ENCODE assay signal across 11 cellular contexts in genomic region chr16:87653234-87653633, GRCh38. TPM values are rescaled to one million over a fixed set of nuclear protein-coding genes. Genes with fewer than 3 reads are reported as not detected.
DNase-seq lines count a peak whose midpoint lies in the region; ATAC-seq and TF ChIP-seq lines count a peak whose summit lies in the region.
"Had no signal": no experiment of that assay in that cellular context is flagged by ENCODE, and none has a peak within 500 bp of the region (broad histone marks: within the 10 kb centered on the region; RNA-seq: fewer than 3 reads in every experiment).

No MANE protein-coding gene starts in this region.

- intact Hi-C loops in activated CD4-positive, alpha-beta T cell treated with anti-CD3 and anti-CD28 coated beads for 36 hours (cut with DNase I, micrococcal nuclease): no loop called here

- no peaks in the 10 kb centered on the region for H3K9me3 Mint-ChIP-seq in activated CD4-positive, alpha-beta T cell treated with anti-CD3 and anti-CD28 coated beads for 36 hours (ENCODE audit: low read depth)
- H3K9me3 Mint-ChIP-seq in chondrocyte (ENCODE audit: low read depth) (peaks cover 7% of the 10 kb centered on the region), osteocyte (ENCODE audit: unreplicated experiment) (no peaks in the 10 kb centered on the region)

- POLR2A ChIA-PET in activated CD4-positive, alpha-beta T cell treated with anti-CD3 and anti-CD28 coated beads for 36 hours (lab: Charles Lee): no interaction called here

- no peak for TF ChIP-seq POLR2A in Peyer's patch (IDR thresholded peaks at IDR 0.05)

- no peaks in the 10 kb centered on the region for H3K4me1 Mint-ChIP-seq in activated CD4-positive, alpha-beta T cell treated with anti-CD3 and anti-CD28 coated beads for 36 hours
- H3K4me1 Mint-ChIP-seq in chondrocyte (ENCODE audit: low read depth) (no peaks in the 10 kb centered on the region), osteocyte (ENCODE audit: unreplicated experiment) (no peaks in the 10 kb centered on the region)

- H3K36me3 ChIP-seq in Peyer's patch: no peaks in the 10 kb centered on the region
- H3K36me3 ChIP-seq: esophagus squamous epithelium had no signal

- H3K36me3 Mint-ChIP-seq in activated CD4-positive, alpha-beta T cell treated with anti-CD3 and anti-CD28 coated beads for 36 hours (ENCODE audit: low read depth): no peaks in the 10 kb centered on the region
- H3K36me3 Mint-ChIP-seq in chondrocyte (ENCODE audit: low read depth) (no peaks in the 10 kb centered on the region), osteocyte (ENCODE audit: unreplicated experiment) (no peaks in the 10 kb centered on the region)

- no peaks in the 10 kb centered on the region for H3K27me3 ChIP-seq in Peyer's patch

- CTCF ChIA-PET in activated CD4-positive, alpha-beta T cell treated with anti-CD3 and anti-CD28 coated beads for 36 hours (lab: Charles Lee): interaction anchor here (1.0 kb wide), 1 partner anchor 12 kb away, joined by 3 read pairs; no protein-coding TSS in a partner anchor

- peaks cover 0 to 4% (median 2%) of the 10 kb centered on the region in 4 donors for H3K9me3 ChIP-seq in Peyer's patch

- no peaks in the 10 kb centered on the region for H3K27me3 Mint-ChIP-seq in activated CD4-positive, alpha-beta T cell treated with anti-CD3 and anti-CD28 coated beads for 36 hours
- H3K27me3 Mint-ChIP-seq in chondrocyte (ENCODE audit: low read depth): peaks cover 52% of the 10 kb centered on the region
- peaks cover 31% of the 10 kb centered on the region for H3K27me3 Mint-ChIP-seq in osteocyte (ENCODE audit: unreplicated experiment)

- H3K27ac ChIP-seq in Peyer's patch: no peak overlapping the region
- H3K27ac ChIP-seq: esophagus squamous epithelium, parathyroid adenoma, SK-N-MC had no signal

- peak; percentile 50; the same call in 1 of the 2 replicates for TF ChIP-seq CTCF in LNCAP (IDR thresholded peaks at IDR 0.05)
- TF ChIP-seq CTCF in chondrocyte (IDR thresholded peaks at IDR 0.05): peak; percentile 72
- TF ChIP-seq CTCF in osteocyte (IDR thresholded peaks at IDR 0.05): peak; percentile 50
- peak in 3 of 6 experiments; percentile 4 to 24 (median 13) for TF ChIP-seq CTCF in Peyer's patch (IDR thresholded peaks at IDR 0.05)

- H3K4me3 ChIP-seq in Peyer's patch: no peak overlapping the region
- H3K4me3 ChIP-seq: esophagus squamous epithelium, SK-N-MC had no signal

- H3K4me1 ChIP-seq in Peyer's patch: no peaks in the 10 kb centered on the region
- H3K4me1 ChIP-seq: esophagus squamous epithelium, parathyroid adenoma had no signal

- no peak overlapping the region for H3K4me3 Mint-ChIP-seq in activated CD4-positive, alpha-beta T cell treated with anti-CD3 and anti-CD28 coated beads for 36 hours
- H3K4me3 Mint-ChIP-seq in chondrocyte (ENCODE audit: unreplicated experiment): no peak overlapping the region
- no peak overlapping the region for H3K4me3 Mint-ChIP-seq in osteocyte (ENCODE audit: unreplicated experiment)

- DNase-seq in activated CD4-positive, alpha-beta T cell treated with anti-CD3 and anti-CD28 coated beads for 36 hours: peak; percentile 21
- DNase-seq in activated CD4-positive, alpha-beta T cell treated with anti-CD3 and anti-CD28 coated beads, Interleukin-2, amount 50 U/mL, for 48 hours: no peak
- no peak for DNase-seq in chondrocyte (ENCODE audit: low spot score)
- DNase-seq in osteocyte (ENCODE audit: extremely low spot score, unreplicated experiment): no peak
- no peak for DNase-seq in NCI-H345 treated with DMSO at 0.1 percent for 48 hours (lab: John Stamatoyannopoulos, UW; ENCODE audit: unreplicated experiment)
- DNase-seq in Peyer's patch: no peak
- DNase-seq: esophagus squamous epithelium had no signal

- ATAC-seq in activated CD4-positive, alpha-beta T cell treated with anti-CD3 and anti-CD28 coated beads for 36 hours: no peak
- ATAC-seq in HG03045 (IDR thresholded peaks at IDR 0.05; ENCODE audit: unreplicated experiment): no peak

- no peak overlapping the region for H3K27ac Mint-ChIP-seq in activated CD4-positive, alpha-beta T cell treated with anti-CD3 and anti-CD28 coated beads for 36 hours
- H3K27ac Mint-ChIP-seq in chondrocyte (ENCODE audit: unreplicated experiment) (no peak overlapping the region), osteocyte (ENCODE audit: unreplicated experiment) (no peak overlapping the region)

RNA-seq across cellular contexts. Expression of gene JPH3, which starts 50.9 kb away (rescaled TPM):
- under 1 TPM; 0.14 to 0.19 TPM for total RNA-seq in activated CD4-positive, alpha-beta T cell treated with anti-CD3 and anti-CD28 coated beads for 36 hours
- total RNA-seq in chondrocyte: 1.1 to 1.9 TPM (median 1.2 TPM) in 3 replicates
- 2.6 and 3.1 TPM in 2 replicates for total RNA-seq in osteocyte
- under 1 TPM in 2 of 4 donors, not detected in 2; 0.13 to 0.57 TPM for total RNA-seq in Peyer's patch
